In genomic region chr10:31759816-31760626, GRCh38 we compare ENCODE assay signal across 8 cellular contexts.
A peak's percentile ranks its signal among the peaks of the same experiment; 100 is the strongest.
DNase-seq lines count a peak whose midpoint lies in the region; ATAC-seq and TF ChIP-seq lines count a peak whose summit lies in the region.

No MANE protein-coding gene starts in this region.

- H3K27me3 ChIP-seq in left lung = no peaks in the 10 kb centered on the region

- intact Hi-C loops in left lung (cut with DNase I) = no loop called here

- no peaks in the 10 kb centered on the region for H3K9me3 ChIP-seq in left lung

- H3K4me1 ChIP-seq in left lung = peaks cover 0 to 20% of the 10 kb centered on the region in 2 donors

- TF ChIP-seq CTCF in left lung (IDR thresholded peaks at IDR 0.05) = no peak

- H3K27ac ChIP-seq in left lung = peak overlapping the region; percentile 93 to 96

- peak overlapping the region; percentile 68 to 73 for H3K4me3 ChIP-seq in left lung

- no peaks in the 10 kb centered on the region for H3K36me3 ChIP-seq in left lung

- ATAC-seq in GM19397 (IDR thresholded peaks at IDR 0.05; ENCODE audit: unreplicated experiment) (peak; percentile 94), HG03565 (IDR thresholded peaks at IDR 0.05; ENCODE audit: unreplicated experiment) (peak; percentile 90), left lung (peak; percentile 96)

- DNase-seq in CD1c-positive myeloid dendritic cell (ENCODE audit: extremely low spot score) = peak; percentile 96
- peak; percentile 95 for DNase-seq in NCI-H774 (lab: John Stamatoyannopoulos, UW)
- DNase-seq in activated CD4-positive, alpha-beta T cell treated with anti-CD3 and anti-CD28 coated beads, Interleukin-2, amount 50 U/mL, for 48 hours = peak; percentile 93 to 94
- peak; percentile 98 for DNase-seq in dermis blood vessel endothelial cell
- peak; percentile 97 for DNase-seq in left lung
- peak; percentile 93 for DNase-seq in stimulated activated CD4-positive, alpha-beta T cell treated with anti-CD3 and anti-CD28 coated beads, Interleukin-2, amount 100 ng/mL, for 4 hours (ENCODE audit: low read depth)

Comparison
In these comparisons a context has a peak if more than half of its experiments do, and no peak if none do; other contexts are left out.
1. Peak in every context shown above with its lines: DNase-seq, ATAC-seq, H3K4me3 ChIP-seq and H3K27ac ChIP-seq.